In the genomic region with DNA sequence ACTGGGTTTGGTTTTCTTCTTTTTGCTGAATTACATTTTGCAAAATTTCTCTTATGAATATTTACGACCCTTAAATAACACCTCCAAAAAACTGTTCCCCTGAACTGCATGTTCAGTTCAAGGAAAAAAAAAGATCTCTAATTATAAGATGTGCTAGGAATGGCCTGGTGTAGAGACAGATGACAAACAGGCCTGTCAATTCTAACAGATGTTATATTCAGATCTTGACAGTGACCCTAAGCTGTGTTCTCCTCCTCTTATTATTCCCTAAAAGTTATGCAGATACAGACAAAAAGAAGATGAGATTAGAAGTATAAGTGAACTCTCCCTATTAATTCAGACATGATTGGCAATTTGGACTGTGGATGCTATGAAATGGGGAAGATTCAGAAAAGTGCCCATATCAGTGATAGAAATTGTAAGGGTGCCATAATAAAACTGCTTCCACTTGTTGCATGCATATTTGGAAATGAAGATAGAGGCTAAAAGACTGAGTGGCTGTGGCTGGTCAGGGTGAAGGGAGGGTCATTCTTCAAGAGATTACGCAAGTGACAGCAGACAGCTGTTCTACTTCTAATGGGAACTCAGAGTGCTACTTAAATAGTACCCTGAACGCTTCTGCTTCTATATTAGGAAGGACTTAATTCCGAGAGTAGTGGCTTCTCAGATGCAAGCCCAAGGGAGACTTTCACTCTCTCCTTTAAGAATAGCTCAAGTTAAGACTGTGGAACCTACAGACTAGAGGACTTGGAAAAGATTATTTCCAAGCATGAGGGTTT, we compare ENCODE assay signal across 13 cellular contexts.
DNase-seq lines count a peak whose midpoint lies in the region; ATAC-seq and TF ChIP-seq lines count a peak whose summit lies in the region.
"Had no signal": no experiment of that assay in that cellular context is flagged by ENCODE, and none has a peak within 500 bp of the region (broad histone marks: within the 10 kb centered on the region; RNA-seq: fewer than 3 reads in every experiment).

No MANE protein-coding gene starts in this region.

- intact Hi-C loops in breast epithelium (cut with DNase I; ENCODE audit: low total_unique reads) = no loop called here
- intact Hi-C loops in MCF 10A (cut with micrococcal nuclease) = no loop called here
- intact Hi-C loops in aorta (cut with DNase I) = no loop called here

- H3K27me3 Mint-ChIP-seq in MCF 10A (ENCODE audit: insufficient read depth, unreplicated experiment) = no peaks in the 10 kb centered on the region
- H3K27me3 Mint-ChIP-seq in nephron (ENCODE audit: low read depth) = no peaks in the 10 kb centered on the region

- TF ChIP-seq CTCF in breast epithelium (IDR thresholded peaks at IDR 0.05) = no peak
- no peak for TF ChIP-seq CTCF in MCF 10A (IDR thresholded peaks at IDR 0.05; ENCODE audit: unreplicated experiment)
- TF ChIP-seq CTCF in nephron (IDR thresholded peaks at IDR 0.05; ENCODE audit: unreplicated experiment in 3 of 3) = no peak

- WGBS in aorta, 2 donors = 59 to 61% methylated on average over 4 of the region's 4 CpGs

- no peaks in the 10 kb centered on the region for H3K9me3 Mint-ChIP-seq in MCF 10A (ENCODE audit: unreplicated experiment)
- no peaks in the 10 kb centered on the region for H3K9me3 Mint-ChIP-seq in nephron

- peak; percentile 76 for ATAC-seq in aorta (ENCODE audit: low FRiP score)

- H3K4me1 ChIP-seq in breast epithelium = no peaks in the 10 kb centered on the region
- H3K4me1 ChIP-seq in aorta (ENCODE audit: control insufficient read depth in 1 of 2, insufficient read depth in 2 of 2, low read length in 2 of 2) = no peaks in the 10 kb centered on the region

- H3K27ac ChIP-seq in breast epithelium = peak overlapping the region; percentile 2 to 6
- peak overlapping the region; percentile 19 for H3K27ac ChIP-seq in aorta (ENCODE audit: low read depth in 1 of 2, low read length in 2 of 2)

- H3K27me3 ChIP-seq in breast epithelium = no peaks in the 10 kb centered on the region
- H3K27me3 ChIP-seq in aorta (ENCODE audit: control insufficient read depth in 1 of 2, insufficient read depth in 2 of 2, low read length in 1 of 2) = no peaks in the 10 kb centered on the region

- H3K36me3 Mint-ChIP-seq in MCF 10A (ENCODE audit: insufficient read depth, unreplicated experiment) = no peaks in the 10 kb centered on the region
- peaks cover 88% of the 10 kb centered on the region for H3K36me3 Mint-ChIP-seq in nephron (ENCODE audit: low read depth)

- H3K4me3 ChIP-seq in breast epithelium (no peak overlapping the region), aorta (ENCODE audit: low read length in 2 of 2) (no peak overlapping the region)

- H3K4me3 Mint-ChIP-seq in MCF 10A (ENCODE audit: unreplicated experiment) (no peak overlapping the region), nephron (peak overlapping the region in 1 of 3 experiments; percentile 2)

- H3K36me3 ChIP-seq in breast epithelium (no peaks in the 10 kb centered on the region), aorta (ENCODE audit: control insufficient read depth in 1 of 2, insufficient read depth in 2 of 2, low read length in 1 of 2) (peaks cover 0 to 6% of the 10 kb centered on the region in 2 donors)

- POLR2A ChIA-PET in MCF 10A (lab: Yijun Ruan, JAX) = no interaction called here

- H3K27ac Mint-ChIP-seq in MCF 10A (ENCODE audit: low read depth, unreplicated experiment) (no peak overlapping the region), nephron (peak overlapping the region; percentile 36 to 79 (median 55))

- CTCF ChIA-PET in MCF 10A (lab: Yijun Ruan, JAX) = interaction anchor here (0.6 to 0.7 kb wide), 2 partner anchors 22 to 38 kb away, joined by 3 read pairs; no protein-coding TSS in a partner anchor

- H3K9me3 ChIP-seq in breast epithelium (no peaks in the 10 kb centered on the region), aorta (ENCODE audit: control insufficient read depth, low read length) (no peaks in the 10 kb centered on the region)

- TF ChIP-seq POLR2A in breast epithelium (IDR thresholded peaks at IDR 0.05) = no peak

- DNase-seq in breast epithelium (ENCODE audit: low spot score in 2 of 2) = no peak
- DNase-seq in MCF 10A (ENCODE audit: unreplicated experiment) = no peak
- DNase-seq in fibroblast of peridontal ligament (ENCODE audit: extremely low read depth) = peak; percentile 45
- DNase-seq in aorta = no peak
- no peak for DNase-seq in Kasumi-1 (lab: John Stamatoyannopoulos, UW)
- no peak for DNase-seq in HT-29 (ENCODE audit: low spot score)
- no peak for DNase-seq in stimulated activated CD4-positive, alpha-beta T cell treated with anti-CD3 and anti-CD28 coated beads, Interleukin-1b, Interleukin-23, amount 100 ng/mL, for 48 hours
- DNase-seq: effector CD8-positive, alpha-beta T cell; kidney glomerular epithelial cell; NCI-H774; stimulated activated CD4-positive, alpha-beta T cell treated with anti-CD3 and anti-CD28 coated beads, Interleukin-15, amount 100 ng/mL, for 24 hours; substantia nigra had no signal

- BruUV-seq in MCF 10A (replicated peaks; lab: Mats Ljungman, UMichigan) = no TSS peak

- no peaks in the 10 kb centered on the region for H3K4me1 Mint-ChIP-seq in MCF 10A (ENCODE audit: insufficient read depth, unreplicated experiment)
- H3K4me1 Mint-ChIP-seq in nephron = peaks cover 46% of the 10 kb centered on the region
